ENCODE assay signal across 1 cellular context in the genomic region with DNA sequence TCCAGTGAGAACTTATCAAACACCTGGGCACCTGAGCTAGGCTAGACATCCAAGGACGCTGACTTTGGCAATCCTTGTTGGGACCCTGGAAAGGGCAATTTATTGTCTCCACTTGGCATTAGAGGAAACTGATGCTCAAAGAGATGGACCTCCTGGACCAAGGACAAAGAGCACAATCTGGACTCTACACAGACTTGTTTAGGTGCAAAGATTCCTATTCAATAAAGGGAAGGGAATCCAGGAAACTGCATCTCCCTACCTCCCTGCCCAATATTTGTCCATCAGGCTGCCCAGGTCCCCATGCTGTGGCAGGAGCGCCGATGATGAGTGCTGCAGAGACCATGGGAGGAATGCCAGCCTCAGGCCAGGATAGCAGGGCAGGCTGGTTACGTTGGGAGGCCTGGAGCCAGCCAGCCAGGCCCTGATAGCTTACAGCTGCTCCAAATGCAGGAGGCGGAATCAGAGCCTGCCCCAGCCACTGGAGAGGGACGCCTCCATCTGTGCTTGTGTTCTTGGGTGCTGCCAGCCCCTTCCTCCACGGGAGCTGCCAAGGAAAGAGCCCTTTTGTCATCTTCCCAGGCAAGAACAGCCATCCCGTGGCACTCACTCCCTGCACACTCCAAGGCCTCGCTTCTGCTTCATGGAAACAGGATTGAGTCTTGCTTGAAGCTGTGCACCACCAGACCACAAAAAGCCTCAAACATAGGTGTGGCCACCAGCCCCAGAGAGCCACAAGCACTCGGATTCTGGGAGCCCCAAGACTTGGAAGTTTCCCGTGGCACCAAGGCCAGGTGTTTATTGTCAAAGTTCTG.
A peak's percentile ranks its signal among the peaks of the same experiment; 100 is the strongest.
TF ChIP-seq lines count a peak whose summit lies in the region.

No MANE protein-coding gene starts in this region.

TF ChIP-seq in WTC11, 78 proteins besides CTCF, POLR2A, EP300 and RAD21 (continued from another document):
- 0 out of 2 replicates have a peak, but pooled peaks have one; percentile 20 for TF ChIP-seq GABPB1 (CRISPR knock-in tag; IDR thresholded peaks at IDR 0.05)
